Comparison of ENCODE assay signal across 4 cellular contexts in genomic region chr2:113305764-113306163, GRCh38. TPM values are rescaled to one million over a fixed set of nuclear protein-coding genes. Genes with fewer than 3 reads are reported as not detected.
"Had no signal": no experiment of that assay in that cellular context is flagged by ENCODE, and none has a peak within 500 bp of the region (broad histone marks: within the 10 kb centered on the region; RNA-seq: fewer than 3 reads in every experiment).

No MANE protein-coding gene starts in this region.

RNA-seq across cellular contexts. Expression of gene PAX8, which starts 27.0 kb away (rescaled TPM):
- total RNA-seq: chondrocyte, hepatocyte, skeletal muscle tissue, temporal lobe had no signal
